ENCODE assay signal across 14 cellular contexts in the genomic region with DNA sequence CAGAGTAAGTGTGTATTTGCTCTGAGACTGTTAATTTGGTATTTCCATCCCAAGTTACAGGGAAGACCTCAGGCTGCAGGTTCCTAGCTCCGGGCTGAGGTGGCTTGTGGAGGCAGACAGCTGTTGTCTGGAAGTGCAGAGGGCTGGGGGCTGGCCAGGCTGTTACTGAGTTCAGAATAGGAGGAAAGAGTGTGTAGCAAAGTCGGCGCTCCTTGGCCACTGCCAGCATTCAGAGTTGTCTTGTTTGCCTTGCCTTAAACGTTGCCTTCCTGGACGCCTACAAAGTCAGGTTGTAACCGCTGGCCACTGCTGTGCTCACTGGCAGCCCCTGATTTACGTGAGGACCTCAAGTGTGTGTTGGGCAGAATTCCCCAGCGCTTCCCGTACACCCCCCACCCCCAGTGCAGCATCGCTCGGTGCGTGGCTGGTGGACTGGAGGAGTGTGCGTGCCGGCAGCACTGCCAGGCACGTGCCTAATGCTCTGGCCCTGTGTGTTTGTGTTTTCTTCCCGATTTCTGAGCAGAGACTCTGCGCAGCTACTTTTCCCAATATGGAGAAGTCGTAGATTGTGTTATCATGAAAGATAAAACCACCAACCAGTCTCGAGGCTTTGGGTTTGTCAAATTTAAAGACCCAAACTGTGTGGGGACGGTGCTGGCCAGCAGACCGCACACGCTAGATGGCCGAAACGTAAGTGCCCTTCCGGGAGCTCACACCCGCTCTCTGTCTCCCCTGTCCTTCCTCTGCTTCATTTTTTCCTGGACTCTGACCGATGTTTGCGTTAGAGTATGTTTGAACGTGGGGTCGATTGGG. TPM values are rescaled to one million over a fixed set of nuclear protein-coding genes. Genes with fewer than 3 reads are reported as not detected.
DNase-seq lines count a peak whose midpoint lies in the region; TF ChIP-seq lines count a peak whose summit lies in the region.
"Had no signal": no experiment of that assay in that cellular context is flagged by ENCODE, and none has a peak within 500 bp of the region (broad histone marks: within the 10 kb centered on the region; RNA-seq: fewer than 3 reads in every experiment).

No MANE protein-coding gene starts in this region.

- no peak overlapping the region for H3K9ac ChIP-seq in muscle layer of colon (ENCODE audit: low read length)

- peaks cover 39% of the 10 kb centered on the region for H3K4me1 ChIP-seq in muscle layer of colon (ENCODE audit: insufficient read depth, low read length)
- H3K4me1 ChIP-seq in tibial nerve, result peaks cover 0 to 69% (median 36%) of the 10 kb centered on the region in 4 donors

- TF ChIP-seq CTCF in tibial nerve (IDR thresholded peaks at IDR 0.05), result no peak

- H3K27ac ChIP-seq in muscle layer of colon (ENCODE audit: low read depth, low read length) (peak overlapping the region; percentile 14), tibial nerve (peak overlapping the region; percentile 11 to 99 (median 88))

- H3K4me3 Mint-ChIP-seq in activated naive CD4-positive, alpha-beta T cell treated with anti-CD3 and anti-CD28 coated beads, Interleukin-2, amount 50 U/mL, for 24 hours, result peak overlapping the region; percentile 7
- H3K4me3 Mint-ChIP-seq in activated naive CD4-positive, alpha-beta T cell treated with anti-CD3 and anti-CD28 coated beads, Interleukin-2, amount 10 ng/mL, durations not matched to agents 7 days and 5 days, result no peak overlapping the region
- no peak overlapping the region for H3K4me3 Mint-ChIP-seq in dendritic cell treated with granulocyte-macrophage colony-stimulating factor and Interleukin-4, amounts not matched to agents 40 ng/mL and 50 ng/mL, for 4 days
- H3K4me3 Mint-ChIP-seq: activated CD4-positive, alpha-beta T cell treated with anti-CD3 and anti-CD28 coated beads, Interleukin-2, amount 10 ng/mL, durations not matched to agents 7 days and 5 days had no signal

- H3K27me3 ChIP-seq in muscle layer of colon (ENCODE audit: control insufficient read depth in 1 of 2, insufficient read depth in 2 of 2, low read length in 2 of 2) (no peaks in the 10 kb centered on the region), tibial nerve (no peaks in the 10 kb centered on the region)

- TF ChIP-seq EP300 in tibial nerve (IDR thresholded peaks at IDR 0.05), result peak in 1 of 2 donors; percentile 13

- H3K4me3 ChIP-seq in muscle layer of colon (ENCODE audit: low read depth in 1 of 2, low read length in 2 of 2) (no peak overlapping the region), tibial nerve (no peak overlapping the region)

- peaks cover 6% of the 10 kb centered on the region for H3K36me3 Mint-ChIP-seq in activated naive CD4-positive, alpha-beta T cell treated with anti-CD3 and anti-CD28 coated beads, Interleukin-2, amount 50 U/mL, for 24 hours
- peaks cover 27% of the 10 kb centered on the region for H3K36me3 Mint-ChIP-seq in activated naive CD4-positive, alpha-beta T cell treated with anti-CD3 and anti-CD28 coated beads, Interleukin-2, amount 10 ng/mL, durations not matched to agents 7 days and 5 days
- peaks cover 90% of the 10 kb centered on the region for H3K36me3 Mint-ChIP-seq in dendritic cell treated with granulocyte-macrophage colony-stimulating factor and Interleukin-4, amounts not matched to agents 40 ng/mL and 50 ng/mL, for 4 days (ENCODE audit: low read depth)

- WGBS in tibial nerve, 2 donors, result 73 to 82% methylated on average over 25 to 30 of the region's 30 CpGs

- no peak for DNase-seq in activated naive CD4-positive, alpha-beta T cell treated with anti-CD3 and anti-CD28 coated beads, Interleukin-2, amount 10 ng/mL, durations not matched to agents 7 days and 5 days
- DNase-seq in tibial nerve (ENCODE audit: low spot score in 2 of 2), result no peak
- no peak for DNase-seq in OCI-M1 (lab: John Stamatoyannopoulos, UW)
- no peak for DNase-seq in KBM-7
- no peak for DNase-seq in NCI-H2196 (lab: John Stamatoyannopoulos, UW; ENCODE audit: unreplicated experiment)
- DNase-seq: activated CD4-positive, alpha-beta T cell treated with anti-CD3 and anti-CD28 coated beads, Interleukin-2, amount 10 ng/mL, durations not matched to agents 7 days and 5 days; activated naive CD4-positive, alpha-beta T cell treated with anti-CD3 and anti-CD28 coated beads, Interleukin-2, amount 50 U/mL, for 16 hours; DMS53; NCI-H1092 treated with DMSO at 0.1 percent for 48 hours; NCI-H526 treated with DMSO at 0.1 percent for 48 hours; stimulated activated CD4-positive, alpha-beta T cell treated with anti-CD3 and anti-CD28 coated beads, Interleukin-15, amount 100 ng/mL, for 24 hours had no signal

- H3K27ac Mint-ChIP-seq in activated naive CD4-positive, alpha-beta T cell treated with anti-CD3 and anti-CD28 coated beads, Interleukin-2, amount 50 U/mL, for 24 hours, result peak overlapping the region; percentile 70
- no peak overlapping the region for H3K27ac Mint-ChIP-seq in activated naive CD4-positive, alpha-beta T cell treated with anti-CD3 and anti-CD28 coated beads, Interleukin-2, amount 10 ng/mL, durations not matched to agents 7 days and 5 days
- peak overlapping the region; percentile 33 for H3K27ac Mint-ChIP-seq in dendritic cell treated with granulocyte-macrophage colony-stimulating factor and Interleukin-4, amounts not matched to agents 40 ng/mL and 50 ng/mL, for 4 days
- H3K27ac Mint-ChIP-seq: activated CD4-positive, alpha-beta T cell treated with anti-CD3 and anti-CD28 coated beads, Interleukin-2, amount 10 ng/mL, durations not matched to agents 7 days and 5 days had no signal

- peaks cover 40% of the 10 kb centered on the region for H3K4me1 Mint-ChIP-seq in activated naive CD4-positive, alpha-beta T cell treated with anti-CD3 and anti-CD28 coated beads, Interleukin-2, amount 50 U/mL, for 24 hours
- H3K4me1 Mint-ChIP-seq in activated naive CD4-positive, alpha-beta T cell treated with anti-CD3 and anti-CD28 coated beads, Interleukin-2, amount 10 ng/mL, durations not matched to agents 7 days and 5 days, result peaks cover 26% of the 10 kb centered on the region
- H3K4me1 Mint-ChIP-seq in dendritic cell treated with granulocyte-macrophage colony-stimulating factor and Interleukin-4, amounts not matched to agents 40 ng/mL and 50 ng/mL, for 4 days (ENCODE audit: low read depth), result peaks cover 48% of the 10 kb centered on the region

- CTCF ChIA-PET in activated naive CD4-positive, alpha-beta T cell treated with anti-CD3 and anti-CD28 coated beads, Interleukin-2, amount 10 ng/mL, durations not matched to agents 7 days and 5 days (lab: Charles Lee), result interaction anchor here (1.5 kb wide), 1 partner anchor 20 kb away, joined by 4 read pairs; no protein-coding TSS in a partner anchor

- H3K9me3 ChIP-seq in muscle layer of colon (ENCODE audit: low read length) (no peaks in the 10 kb centered on the region), tibial nerve (no peaks in the 10 kb centered on the region)

- intact Hi-C loops in dendritic cell treated with granulocyte-macrophage colony-stimulating factor and Interleukin-4, amounts not matched to agents 40 ng/mL and 50 ng/mL, for 4 days (cut with micrococcal nuclease), result no loop called here

- in situ Hi-C loops in KBM-7 (cut with MboI; ENCODE audit: low pct_unique_long_range_greater_than_20kb, low sequenced_read_pairs), result no loop called here

- H3K9me3 Mint-ChIP-seq in activated naive CD4-positive, alpha-beta T cell treated with anti-CD3 and anti-CD28 coated beads, Interleukin-2, amount 50 U/mL, for 24 hours, result no peaks in the 10 kb centered on the region
- no peaks in the 10 kb centered on the region for H3K9me3 Mint-ChIP-seq in activated naive CD4-positive, alpha-beta T cell treated with anti-CD3 and anti-CD28 coated beads, Interleukin-2, amount 10 ng/mL, durations not matched to agents 7 days and 5 days
- H3K9me3 Mint-ChIP-seq in dendritic cell treated with granulocyte-macrophage colony-stimulating factor and Interleukin-4, amounts not matched to agents 40 ng/mL and 50 ng/mL, for 4 days, result no peaks in the 10 kb centered on the region
- H3K9me3 Mint-ChIP-seq: activated CD4-positive, alpha-beta T cell treated with anti-CD3 and anti-CD28 coated beads, Interleukin-2, amount 10 ng/mL, durations not matched to agents 7 days and 5 days had no signal

- peaks cover 26% of the 10 kb centered on the region for H3K36me3 ChIP-seq in muscle layer of colon (ENCODE audit: insufficient read depth, low read length)
- H3K36me3 ChIP-seq in tibial nerve, result peaks cover 0 to 57% (median 8%) of the 10 kb centered on the region in 3 donors

- no peak for TF ChIP-seq POLR2A in tibial nerve (IDR thresholded peaks at IDR 0.05)

- no peaks in the 10 kb centered on the region for H3K27me3 Mint-ChIP-seq in activated naive CD4-positive, alpha-beta T cell treated with anti-CD3 and anti-CD28 coated beads, Interleukin-2, amount 50 U/mL, for 24 hours
- H3K27me3 Mint-ChIP-seq in activated naive CD4-positive, alpha-beta T cell treated with anti-CD3 and anti-CD28 coated beads, Interleukin-2, amount 10 ng/mL, durations not matched to agents 7 days and 5 days, result no peaks in the 10 kb centered on the region
- H3K27me3 Mint-ChIP-seq in dendritic cell treated with granulocyte-macrophage colony-stimulating factor and Interleukin-4, amounts not matched to agents 40 ng/mL and 50 ng/mL, for 4 days, result no peaks in the 10 kb centered on the region
- H3K27me3 Mint-ChIP-seq: activated CD4-positive, alpha-beta T cell treated with anti-CD3 and anti-CD28 coated beads, Interleukin-2, amount 10 ng/mL, durations not matched to agents 7 days and 5 days had no signal

RNA-seq across cellular contexts. Expression of gene DAZAP1, which starts 10.5 kb away (rescaled TPM):
- total RNA-seq in tibial nerve, result 10 to 100 TPM; 34.3 to 68.4 (median 61.0) TPM

RNA-seq across cellular contexts. Expression of gene GAMT, which starts 16.5 kb away (rescaled TPM):
- 100 to 1,000 TPM in 2 of 4 donors, 10 to 100 TPM in 2; 43.8 to 120 (median 94.4) TPM for total RNA-seq in tibial nerve

RNA-seq across cellular contexts. Expression of gene RPS15, which starts 20.3 kb away (rescaled TPM):
- 1,000 to 10,000 TPM; 4,239 to 4,988 (median 4,337) TPM for total RNA-seq in tibial nerve

RNA-seq across cellular contexts. Expression of gene APC2, which starts 32.0 kb away (rescaled TPM):
- total RNA-seq in tibial nerve, result 10 to 100 TPM in 1 of 4 donors, 1 to 10 TPM in 3; 1.7 to 10.2 (median 4.2) TPM

RNA-seq across cellular contexts. Expression of gene NDUFS7, which starts 34.2 kb away (rescaled TPM):
- 100 to 1,000 TPM; 146 to 162 (median 151) TPM for total RNA-seq in tibial nerve
